ENCODE assay signal across 7 cellular contexts in genomic region chr17:7889166-7889584, GRCh38. TPM values are rescaled to one million over a fixed set of nuclear protein-coding genes. Genes with fewer than 3 reads are reported as not detected.
DNase-seq lines count a peak whose midpoint lies in the region; ATAC-seq, FAIRE-seq and TF ChIP-seq lines count a peak whose summit lies in the region.

No MANE protein-coding gene starts in this region.

- peaks cover 5% of the 10 kb centered on the region for H3K4me1 Mint-ChIP-seq in activated B cell treated with CpG ODN at 0.5 μM for 24 hours

- peaks cover 35% of the 10 kb centered on the region for H3K36me3 Mint-ChIP-seq in activated B cell treated with CpG ODN at 0.5 μM for 24 hours (ENCODE audit: low read depth)

- peak overlapping the region; percentile 41 for H3K27ac Mint-ChIP-seq in activated B cell treated with CpG ODN at 0.5 μM for 24 hours

- ATAC-seq in activated B cell treated with CpG ODN at 0.5 μM for 24 hours (ENCODE audit: low read depth): no peak
- no peak for ATAC-seq in HG02981 (IDR thresholded peaks at IDR 0.05; ENCODE audit: unreplicated experiment)

- TF ChIP-seq CTCF in GM12872 (IDR thresholded peaks at IDR 0.05; ENCODE audit: insufficient read depth, low read depth, low read length) (peak; percentile 19; the same call in 1 of the 3 replicates), activated B cell treated with CpG ODN at 0.5 μM for 24 hours (IDR thresholded peaks at IDR 0.05) (no peak)

- H3K27me3 Mint-ChIP-seq in activated B cell treated with CpG ODN at 0.5 μM for 24 hours: no peaks in the 10 kb centered on the region

- H3K9me3 Mint-ChIP-seq in activated B cell treated with CpG ODN at 0.5 μM for 24 hours: no peaks in the 10 kb centered on the region

- no peak overlapping the region for H3K4me3 Mint-ChIP-seq in activated B cell treated with CpG ODN at 0.5 μM for 24 hours

- DNase-seq in NCI-H2107 treated with DMSO at 0.1 percent for 48 hours (lab: John Stamatoyannopoulos, UW; ENCODE audit: unreplicated experiment): peak; percentile 43
- DNase-seq in activated B cell treated with CpG ODN at 0.5 μM for 24 hours: no peak
- peak; percentile 99 for DNase-seq in medulla oblongata (ENCODE audit: extremely low spot score)
- peak; percentile 74 to 99 (median 96) for DNase-seq in substantia nigra (lab: John Stamatoyannopoulos, UW)

- POLR2A ChIA-PET in activated B cell treated with CpG ODN at 0.5 μM for 24 hours (lab: Charles Lee): interaction anchor here (1.9 kb wide), 1 partner anchor 47 kb away, joined by 6 read pairs; no protein-coding TSS in a partner anchor

- CTCF ChIA-PET in activated B cell treated with CpG ODN at 0.5 μM for 24 hours (lab: Charles Lee): no interaction called here

- FAIRE-seq in endometrium (lab: Jason Lieb, UNC): peak; percentile 55

- intact Hi-C loops in activated B cell treated with CpG ODN at 0.5 μM for 24 hours (cut with micrococcal nuclease): no loop called here

- H3K27ac ChIP-seq in substantia nigra (ENCODE audit: low read depth, low read length, poor library complexity, severe bottlenecking): peak overlapping the region; percentile 65

RNA-seq across cellular contexts. Expression of gene CHD3, which starts 0.6 kb away (rescaled TPM):
- total RNA-seq in activated B cell treated with CpG ODN at 0.5 μM for 24 hours: 103 and 109 TPM in 2 replicates

RNA-seq across cellular contexts. Expression of gene RNF227, which starts 26.9 kb away (rescaled TPM):
- total RNA-seq in activated B cell treated with CpG ODN at 0.5 μM for 24 hours: 2.5 and 2.8 TPM in 2 replicates

RNA-seq across cellular contexts. Expression of gene CYB5D1, which starts 31.4 kb away (rescaled TPM):
- total RNA-seq in activated B cell treated with CpG ODN at 0.5 μM for 24 hours: 5.4 and 6.1 TPM in 2 replicates

RNA-seq across cellular contexts. Expression of gene NAA38, which starts 31.8 kb away (rescaled TPM):
- 36.0 and 47.9 TPM in 2 replicates for total RNA-seq in activated B cell treated with CpG ODN at 0.5 μM for 24 hours

RNA-seq across cellular contexts. Expression of gene TMEM88, which starts 34.3 kb away (rescaled TPM):
- 3.2 and 7.1 TPM in 2 replicates for total RNA-seq in activated B cell treated with CpG ODN at 0.5 μM for 24 hours
